2 cellular contexts compared by ENCODE assay signal in the genomic region with DNA sequence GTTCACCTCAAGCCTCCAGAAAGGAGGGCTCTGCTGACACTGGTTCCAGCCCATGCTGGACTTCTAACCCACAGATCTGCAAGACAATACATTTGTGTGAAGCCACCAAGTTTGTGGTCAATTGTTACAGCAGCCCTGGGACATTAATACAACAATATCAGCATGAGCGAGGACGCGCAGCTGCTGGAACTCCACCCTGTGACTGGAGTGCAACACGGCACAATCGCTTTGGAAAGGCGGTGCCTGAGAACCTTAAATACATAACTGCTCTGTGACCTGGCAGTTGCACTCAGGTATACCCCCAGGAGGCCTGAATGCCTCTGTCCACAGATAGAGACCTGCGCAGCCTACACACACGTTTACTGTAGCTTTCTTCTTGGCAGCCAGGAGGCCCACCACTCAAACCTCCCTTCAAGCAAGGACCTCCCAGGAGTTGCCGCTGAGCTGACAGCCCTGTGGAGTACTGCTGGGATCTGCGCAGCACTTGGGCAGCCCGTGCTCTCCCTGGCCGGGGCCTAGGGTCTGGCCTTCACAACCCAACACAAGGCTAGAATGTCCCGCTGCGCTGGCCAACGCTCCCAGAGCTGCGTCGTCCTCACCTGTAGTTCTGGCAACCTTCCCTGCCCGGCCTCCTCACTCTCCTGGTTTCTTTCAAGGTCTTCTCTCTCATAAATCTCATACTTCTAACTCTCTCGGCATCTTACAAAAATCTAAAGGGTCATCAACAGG.
TF ChIP-seq lines count a peak whose summit lies in the region.

No MANE protein-coding gene starts in this region.

TF ChIP-seq in IMR-90, 13 proteins besides CTCF, POLR2A, EP300 and RAD21:
- TF ChIP-seq SMC3 (IDR thresholded peaks at IDR 0.05; ENCODE audit: low read depth, low read length) (no peak), FOS (IDR thresholded peaks at IDR 0.05; ENCODE audit: low read depth, low read length) (no peak), RCOR1 (IDR thresholded peaks at IDR 0.05; ENCODE audit: insufficient replicate concordance, low read length) (no peak), CEBPB (IDR thresholded peaks at IDR 0.05; ENCODE audit: low read depth, low read length) (no peak), MAZ (IDR thresholded peaks at IDR 0.05; ENCODE audit: borderline replicate concordance, low read depth, low read length) (no peak)
- TF ChIP-seq, protein P1, sequence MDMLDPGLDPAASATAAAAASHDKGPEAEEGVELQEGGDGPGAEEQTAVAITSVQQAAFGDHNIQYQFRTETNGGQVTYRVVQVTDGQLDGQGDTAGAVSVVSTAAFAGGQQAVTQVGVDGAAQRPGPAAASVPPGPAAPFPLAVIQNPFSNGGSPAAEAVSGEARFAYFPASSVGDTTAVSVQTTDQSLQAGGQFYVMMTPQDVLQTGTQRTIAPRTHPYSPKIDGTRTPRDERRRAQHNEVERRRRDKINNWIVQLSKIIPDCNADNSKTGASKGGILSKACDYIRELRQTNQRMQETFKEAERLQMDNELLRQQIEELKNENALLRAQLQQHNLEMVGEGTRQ (IDR thresholded peaks at IDR 0.05; ENCODE audit: low read depth, low read length) = no peak
- TF ChIP-seq, protein P2, sequence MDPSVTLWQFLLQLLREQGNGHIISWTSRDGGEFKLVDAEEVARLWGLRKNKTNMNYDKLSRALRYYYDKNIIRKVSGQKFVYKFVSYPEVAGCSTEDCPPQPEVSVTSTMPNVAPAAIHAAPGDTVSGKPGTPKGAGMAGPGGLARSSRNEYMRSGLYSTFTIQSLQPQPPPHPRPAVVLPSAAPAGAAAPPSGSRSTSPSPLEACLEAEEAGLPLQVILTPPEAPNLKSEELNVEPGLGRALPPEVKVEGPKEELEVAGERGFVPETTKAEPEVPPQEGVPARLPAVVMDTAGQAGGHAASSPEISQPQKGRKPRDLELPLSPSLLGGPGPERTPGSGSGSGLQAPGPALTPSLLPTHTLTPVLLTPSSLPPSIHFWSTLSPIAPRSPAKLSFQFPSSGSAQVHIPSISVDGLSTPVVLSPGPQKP (IDR thresholded peaks at IDR 0.05; ENCODE audit: borderline replicate concordance, low read depth, low read length) = no peak
TF ChIP-seq in IMR-90: peak in this region for 0.

TF ChIP-seq in K562, 482 proteins besides CTCF, POLR2A, EP300 and RAD21:
- TF ChIP-seq RBFOX2 (IDR thresholded peaks at IDR 0.05; ENCODE audit: low read depth, low read length) (peak; percentile 44; the same call in 1 of the 2 replicates), MTA1 (IDR thresholded peaks at IDR 0.05; ENCODE audit: borderline replicate concordance) (no peak), ELF1 (tag; IDR thresholded peaks at IDR 0.05) (no peak), ZNF146 (CRISPR knock-in tag; IDR thresholded peaks at IDR 0.05; ENCODE audit: unreplicated experiment) (peak; percentile 2), ZNF143 (CRISPR knock-in tag; IDR thresholded peaks at IDR 0.05) (no peak), TAF9B (IDR thresholded peaks at IDR 0.05; ENCODE audit: partially characterized antibody) (no peak), POLR2G (IDR thresholded peaks at IDR 0.05; ENCODE audit: low read depth, low read length) (peak; percentile 51), DIDO1 (tag; IDR thresholded peaks at IDR 0.05; ENCODE audit: low read depth) (no peak)
